Comparison of ENCODE assay signal across 9 cellular contexts in the genomic region with DNA sequence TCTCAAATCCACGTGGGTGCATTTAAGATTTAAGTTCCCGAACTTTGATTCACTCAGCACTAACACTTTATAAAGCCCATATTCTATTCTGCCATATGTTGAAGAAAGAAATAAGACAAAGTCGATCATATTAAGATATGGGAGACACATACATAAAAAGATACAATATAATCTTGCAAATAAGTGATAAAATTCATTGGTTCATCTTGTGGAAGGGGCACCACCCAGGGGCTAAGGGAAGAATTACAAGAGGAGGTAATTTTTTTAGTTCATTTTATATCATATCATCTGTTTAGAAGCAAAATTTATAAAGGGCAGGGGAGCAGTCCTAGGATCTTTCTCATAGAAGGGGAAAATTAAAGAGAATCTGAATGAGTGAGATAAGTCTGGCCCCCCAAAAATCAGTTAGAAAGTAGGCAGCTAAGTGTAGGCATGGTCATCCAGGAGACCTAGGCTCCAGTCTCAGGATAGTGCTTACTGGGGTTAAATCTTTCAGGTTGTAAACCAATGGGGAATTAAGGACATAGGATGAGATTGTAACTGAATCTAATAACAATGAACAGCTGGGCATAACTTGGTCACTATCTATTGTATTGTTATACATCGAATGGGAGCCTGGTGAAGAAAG.
DNase-seq lines count a peak whose midpoint lies in the region; ATAC-seq, FAIRE-seq and TF ChIP-seq lines count a peak whose summit lies in the region.
"Had no signal": no experiment of that assay in that cellular context is flagged by ENCODE, and none has a peak within 500 bp of the region (broad histone marks: within the 10 kb centered on the region; RNA-seq: fewer than 3 reads in every experiment).

No MANE protein-coding gene starts in this region.

- DNase-seq in DMS114 treated with DMSO at 0.1 percent for 48 hours (lab: John Stamatoyannopoulos, UW; ENCODE audit: unreplicated experiment), result peak; percentile 25
- peak; percentile 15 for DNase-seq in HFFc6
- DNase-seq in ascending aorta (ENCODE audit: low spot score in 2 of 2), result no peak
- DNase-seq in HepG2 (ENCODE audit: low spot score), result no peak
- DNase-seq in AG08396 (ENCODE audit: low spot score), result no peak
- no peak for DNase-seq in NCI-H345 (lab: John Stamatoyannopoulos, UW)
- DNase-seq: upper lobe of left lung had no signal

- 0 out of 2 replicates have a peak, but pooled peaks have one; percentile 10 for TF ChIP-seq RAD21 in HepG2 (CRISPR knock-in tag; IDR thresholded peaks at IDR 0.05)

- H3K27me3 ChIP-seq in ascending aorta, result no peaks in the 10 kb centered on the region
- no peaks in the 10 kb centered on the region for H3K27me3 ChIP-seq in HepG2 (ENCODE audit: control insufficient read depth in 1 of 2, insufficient read depth in 2 of 2, low read length in 2 of 2)
- H3K27me3 ChIP-seq: upper lobe of left lung had no signal

- no peaks in the 10 kb centered on the region for H3K36me3 Mint-ChIP-seq in HFFc6 (ENCODE audit: low read depth)

- H3K9ac ChIP-seq in HepG2 (ENCODE audit: insufficient read depth, low read depth, low read length), result no peak overlapping the region

- no peaks in the 10 kb centered on the region for H3K79me2 ChIP-seq in HepG2 (ENCODE audit: insufficient read depth, low read length)

- H3K9me3 ChIP-seq in ascending aorta (no peaks in the 10 kb centered on the region), HepG2 (ENCODE audit: low read length) (0 out of 2 replicates have a peak, but pooled peaks cover 5% of the 10 kb centered on the region)

- POLR2A ChIA-PET in HepG2 (lab: Yijun Ruan, JAX), result no interaction called here

- no peak overlapping the region for H3K4me3 ChIP-seq in ascending aorta
- no peak overlapping the region for H3K4me3 ChIP-seq in HepG2 (replicated peaks in 1 of 3; ENCODE audit: insufficient read depth in 1 of 3, low read depth in 2 of 3, low read length in 3 of 3)
- H3K4me3 ChIP-seq: upper lobe of left lung had no signal

- no TSS peak for BruUV-seq in HepG2 (replicated peaks; lab: Mats Ljungman, UMichigan)

- 70% methylated on average over 4 of the region's 4 CpGs for WGBS in HepG2 (ENCODE audit: low lambda C conversion rate)

- TF ChIP-seq CTCF in HFFc6 (IDR thresholded peaks at IDR 0.05) (peak; percentile 78), ascending aorta (IDR thresholded peaks at IDR 0.05) (peak in 2 of 3 experiments; percentile 48 to 64), HepG2 (CRISPR knock-in tag; IDR thresholded peaks at IDR 0.05) (peak; percentile 31; the same call in 1 of the 2 replicates)

- TF ChIP-seq EP300 in HepG2 (IDR thresholded peaks at IDR 0.05; ENCODE audit: low read depth in 2 of 2, low read length in 2 of 2) (no peak), HepG2 (CRISPR knock-in tag; IDR thresholded peaks at IDR 0.05; ENCODE audit: borderline replicate concordance) (no peak)

- FAIRE-seq in HepG2 (lab: Jason Lieb, UNC), result no peak

- TF ChIP-seq POLR2A in HepG2 (IDR thresholded peaks at IDR 0.05; ENCODE audit: insufficient read depth in 1 of 2, low read depth in 2 of 2, low read length in 2 of 2), result no peak

- H3K4me1 ChIP-seq in ascending aorta, result peaks cover 13 to 19% of the 10 kb centered on the region in 2 donors
- H3K4me1 ChIP-seq in HepG2 (ENCODE audit: insufficient read depth, low read length), result no peaks in the 10 kb centered on the region

- H4K20me1 ChIP-seq in HepG2 (ENCODE audit: insufficient read depth, low read length), result no peaks in the 10 kb centered on the region

- peaks cover 2% of the 10 kb centered on the region for H3K27me3 Mint-ChIP-seq in HFFc6 (ENCODE audit: insufficient read depth)

- no peak overlapping the region for H3K27ac Mint-ChIP-seq in HFFc6

- no peak overlapping the region for H3K4me2 ChIP-seq in HepG2 (ENCODE audit: low read depth, low read length)

- ATAC-seq in HepG2 (no peak), GM21528 (IDR thresholded peaks at IDR 0.05; ENCODE audit: low FRiP score, unreplicated experiment) (no peak), GM19397 (IDR thresholded peaks at IDR 0.05; ENCODE audit: unreplicated experiment) (no peak)

- H3K36me3 ChIP-seq in ascending aorta, result no peaks in the 10 kb centered on the region
- H3K36me3 ChIP-seq in HepG2 (replicated peaks in 1 of 2; ENCODE audit: control insufficient read depth in 1 of 2, insufficient read depth in 2 of 2, low read length in 2 of 2), result no peaks in the 10 kb centered on the region; a peak in 1 of 5 replicates
- H3K36me3 ChIP-seq: upper lobe of left lung had no signal

- peak overlapping the region in 1 of 2 donors; percentile 95 for H3K27ac ChIP-seq in ascending aorta
- no peak overlapping the region for H3K27ac ChIP-seq in HepG2 (ENCODE audit: extremely low read length, insufficient read depth, low read length)
- H3K27ac ChIP-seq: upper lobe of left lung had no signal

- CTCF ChIA-PET in HepG2 (lab: Yijun Ruan, JAX; ENCODE audit: low intra/inter-chr PET ratio, low total read pairs), result no interaction called here

- intact Hi-C loops in ascending aorta (cut with DNase I) (no loop called here), HepG2 (cut with micrococcal nuclease; ENCODE audit: unreplicated experiment) (loop anchor here (10.0 kb wide), 1 partner anchor 116 kb away; no protein-coding TSS in a partner anchor)

- peaks cover 11% of the 10 kb centered on the region for H3K9me3 Mint-ChIP-seq in HFFc6

- H3K4me1 Mint-ChIP-seq in HFFc6 (ENCODE audit: low read depth), result no peaks in the 10 kb centered on the region

- H2AFZ ChIP-seq in HepG2 (ENCODE audit: low read length), result no peak overlapping the region

- H3K4me3 Mint-ChIP-seq in HFFc6, result no peak overlapping the region

- in situ Hi-C loops in HepG2 (cut with HindIII; ENCODE audit: extremely low pct_ligation_motif_present, low pct_unique_long_range_greater_than_20kb), result no loop called here

TF ChIP-seq in HepG2, 621 proteins besides CTCF, POLR2A, EP300 and RAD21:
- TF ChIP-seq, protein P1, sequence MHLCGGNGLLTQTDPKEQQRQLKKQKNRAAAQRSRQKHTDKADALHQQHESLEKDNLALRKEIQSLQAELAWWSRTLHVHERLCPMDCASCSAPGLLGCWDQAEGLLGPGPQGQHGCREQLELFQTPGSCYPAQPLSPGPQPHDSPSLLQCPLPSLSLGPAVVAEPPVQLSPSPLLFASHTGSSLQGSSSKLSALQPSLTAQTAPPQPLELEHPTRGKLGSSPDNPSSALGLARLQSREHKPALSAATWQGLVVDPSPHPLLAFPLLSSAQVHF (CRISPR knock-in tag; IDR thresholded peaks at IDR 0.05), result no peak
- TF ChIP-seq STAG1 (CRISPR knock-in tag; IDR thresholded peaks at IDR 0.05), result peak; percentile 58

Comparison
In these comparisons a context has a peak if more than half of its experiments do, and no peak if none do; other contexts are left out.
1. DNase-seq: peak in DMS114 treated with DMSO at 0.1 percent for 48 hours (single experiment) and HFFc6 (single experiment); none in ascending aorta (0 of 2), HepG2 (single experiment), AG08396 (single experiment) and NCI-H345 (single experiment).
2. Peak in every context shown above with its lines, with median percentiles within 50 percentile points of each other: CTCF ChIP-seq.